In genomic region chr6:80477591-80478370, GRCh38 we compare ENCODE assay signal across 23 cellular contexts.
DNase-seq lines count a peak whose midpoint lies in the region; ATAC-seq, FAIRE-seq and TF ChIP-seq lines count a peak whose summit lies in the region.
"Had no signal": no experiment of that assay in that cellular context is flagged by ENCODE, and none has a peak within 500 bp of the region (broad histone marks: within the 10 kb centered on the region; RNA-seq: fewer than 3 reads in every experiment).

No MANE protein-coding gene starts in this region.

- TF ChIP-seq POLR2A in GM12891 (IDR thresholded peaks at IDR 0.05; ENCODE audit: low read depth, low read length) = no peak

- no peak for FAIRE-seq in GM12891 (lab: Jason Lieb, UNC)
- FAIRE-seq: G401.6, pancreas had no signal

- no peak for ATAC-seq in HG03095 (IDR thresholded peaks at IDR 0.05; ENCODE audit: unreplicated experiment)
- ATAC-seq: lower lobe of right lung, pancreas had no signal

- peak; percentile 62 for DNase-seq in EL
- DNase-seq in M059J (ENCODE audit: low read depth) = peak; percentile 30
- peak; percentile 40 for DNase-seq in fibroblast of gingiva (ENCODE audit: low read depth)
- peak; percentile 30 for DNase-seq in non-pigmented ciliary epithelial cell (ENCODE audit: low read depth)
- DNase-seq in middle frontal gyrus (ENCODE audit: extremely low spot score, low spot score) = no peak
- DNase-seq in NCI-H2029 treated with DMSO at 0.1 percent for 48 hours (lab: John Stamatoyannopoulos, UW) = no peak
- no peak for DNase-seq in GM12891 (ENCODE audit: insufficient read length, low spot score)
- DNase-seq: activated CD4-positive, alpha-beta memory T cell treated with anti-CD3 and anti-CD28 coated beads for 36 hours; activated naive CD4-positive, alpha-beta T cell; AML-193; amygdala; Calu3; H9; head of caudate nucleus; Karpas-422; lower lobe of right lung; NCI-H524 treated with DMSO at 0.1 percent for 48 hours; pancreas; sigmoid colon; stimulated activated naive CD4-positive, alpha-beta T cell treated with Interleukin-2 at 50 U/mL for 16 hours; thyroid gland had no signal

TF ChIP-seq in GM12891, 5 proteins besides CTCF, POLR2A, EP300 and RAD21:
- TF ChIP-seq TAF1 (IDR thresholded peaks at IDR 0.05; ENCODE audit: low read depth, low read length) = no peak
- TF ChIP-seq SPI1 (IDR thresholded peaks at IDR 0.05; ENCODE audit: low read depth, low read length) = no peak
TF ChIP-seq in GM12891: peak in this region for 0.

Comparison
In these comparisons a context has a peak if more than half of its experiments do, and no peak if none do; other contexts are left out.
1. DNase-seq: peak in EL (single experiment), M059J (single experiment), fibroblast of gingiva (single experiment) and non-pigmented ciliary epithelial cell (single experiment); none in middle frontal gyrus (single experiment), NCI-H2029 treated with DMSO at 0.1 percent for 48 hours (single experiment) and GM12891 (single experiment).